Comparison of ENCODE assay signal across 9 cellular contexts in genomic region chr9:133126697-133127339, GRCh38. TPM values are rescaled to one million over a fixed set of nuclear protein-coding genes. Genes with fewer than 3 reads are reported as not detected.
DNase-seq lines count a peak whose midpoint lies in the region; ATAC-seq and TF ChIP-seq lines count a peak whose summit lies in the region.
"Had no signal": no experiment of that assay in that cellular context is flagged by ENCODE, and none has a peak within 500 bp of the region (broad histone marks: within the 10 kb centered on the region; RNA-seq: fewer than 3 reads in every experiment).

No MANE protein-coding gene starts in this region.

- H3K4me1 ChIP-seq in heart right ventricle (peaks cover 38 to 81% (median 69%) of the 10 kb centered on the region in 9 donors), skeletal muscle satellite cell (ENCODE audit: control insufficient read depth, insufficient read depth, low read length) (peaks cover 41% of the 10 kb centered on the region)

- H3K9me3 Mint-ChIP-seq in activated T-helper 2 cell treated with anti-CD3 and anti-CD28 coated beads, Interferon-gamma antibody, Interleukin-2, Interleukin-4, amounts not matched to agents 10 μg/mL and 5 μg/mL and 100 μg/mL, durations not matched to agents 14 hours and 24 hours and 36 hours, result no peaks in the 10 kb centered on the region

- DNase-seq in Daoy (ENCODE audit: low read depth), result peak; percentile 54
- no peak for DNase-seq in activated T-helper 2 cell treated with anti-CD3 and anti-CD28 coated beads, Interferon-gamma antibody, Interleukin-2, Interleukin-4, amounts not matched to agents 10 μg/mL and 5 μg/mL and 100 μg/mL, durations not matched to agents 14 hours and 24 hours and 36 hours (ENCODE audit: low spot score)
- DNase-seq in heart right ventricle, result no peak
- no peak for DNase-seq in HuH-7.5 (ENCODE audit: low spot score)
- no peak for DNase-seq in T1000 (lab: John Stamatoyannopoulos, UW)
- DNase-seq in NCI-H446 treated with DMSO at 0.1 percent for 48 hours (lab: John Stamatoyannopoulos, UW), result no peak
- DNase-seq in stimulated activated CD4-positive, alpha-beta T cell treated with anti-CD3 and anti-CD28 coated beads, Interleukin-1b, Interleukin-23, amount 100 ng/mL, for 48 hours, result no peak
- DNase-seq: NK-92 treated with Interleukin-12 subunit alpha and Interleukin-12 subunit beta, amount 100 ng/mL, for 24 hours had no signal

- H3K27ac ChIP-seq in heart right ventricle, result peak overlapping the region; percentile 29 to 93 (median 65)

- H3K4me1 Mint-ChIP-seq in activated T-helper 2 cell treated with anti-CD3 and anti-CD28 coated beads, Interferon-gamma antibody, Interleukin-2, Interleukin-4, amounts not matched to agents 10 μg/mL and 5 μg/mL and 100 μg/mL, durations not matched to agents 14 hours and 24 hours and 36 hours (ENCODE audit: low read depth), result peaks cover 41% of the 10 kb centered on the region

- H3K4me2 ChIP-seq in skeletal muscle satellite cell (ENCODE audit: low read length), result peak overlapping the region; percentile 82

- H3K36me3 Mint-ChIP-seq in activated T-helper 2 cell treated with anti-CD3 and anti-CD28 coated beads, Interferon-gamma antibody, Interleukin-2, Interleukin-4, amounts not matched to agents 10 μg/mL and 5 μg/mL and 100 μg/mL, durations not matched to agents 14 hours and 24 hours and 36 hours (ENCODE audit: low read depth), result peaks cover 16% of the 10 kb centered on the region

- ATAC-seq in heart right ventricle, result peak in 5 of 8 donors; percentile 2 to 8 (median 5)

- H3K9ac ChIP-seq in skeletal muscle satellite cell (ENCODE audit: low read depth, low read length), result peak overlapping the region; percentile 31

- H3K4me3 ChIP-seq in heart right ventricle, result peak overlapping the region in 8 of 10 donors; percentile 1 to 32 (median 24)
- H3K4me3 ChIP-seq in skeletal muscle satellite cell (ENCODE audit: low read length), result peak overlapping the region; percentile 66

- WGBS in heart right ventricle, 2 donors, result 74 to 80% methylated on average over 17 of the region's 17 CpGs

- TF ChIP-seq CTCF in heart right ventricle (IDR thresholded peaks at IDR 0.05), result no peak

- H3K9me3 ChIP-seq in heart right ventricle (no peaks in the 10 kb centered on the region), skeletal muscle satellite cell (replicated peaks; ENCODE audit: low read length) (no peaks in the 10 kb centered on the region)

- H3K27me3 ChIP-seq in heart right ventricle (no peaks in the 10 kb centered on the region), skeletal muscle satellite cell (ENCODE audit: control insufficient read depth, insufficient read depth, low read length) (peaks cover 48% of the 10 kb centered on the region)

- peak overlapping the region; percentile 30 for H3K4me3 Mint-ChIP-seq in activated T-helper 2 cell treated with anti-CD3 and anti-CD28 coated beads, Interferon-gamma antibody, Interleukin-2, Interleukin-4, amounts not matched to agents 10 μg/mL and 5 μg/mL and 100 μg/mL, durations not matched to agents 14 hours and 24 hours and 36 hours (ENCODE audit: low read depth)

- peak overlapping the region; percentile 79 for H3K27ac Mint-ChIP-seq in activated T-helper 2 cell treated with anti-CD3 and anti-CD28 coated beads, Interferon-gamma antibody, Interleukin-2, Interleukin-4, amounts not matched to agents 10 μg/mL and 5 μg/mL and 100 μg/mL, durations not matched to agents 14 hours and 24 hours and 36 hours

- H3K27me3 Mint-ChIP-seq in activated T-helper 2 cell treated with anti-CD3 and anti-CD28 coated beads, Interferon-gamma antibody, Interleukin-2, Interleukin-4, amounts not matched to agents 10 μg/mL and 5 μg/mL and 100 μg/mL, durations not matched to agents 14 hours and 24 hours and 36 hours (ENCODE audit: low read depth), result no peaks in the 10 kb centered on the region

- intact Hi-C loops in activated T-helper 2 cell treated with anti-CD3 and anti-CD28 coated beads, Interferon-gamma antibody, Interleukin-2, Interleukin-4, amounts not matched to agents 10 μg/mL and 5 μg/mL and 100 μg/mL, durations not matched to agents 14 hours and 24 hours and 36 hours (cut with micrococcal nuclease), result no loop called here
- intact Hi-C loops in heart right ventricle (cut with DNase I), result no loop called here

- H3K36me3 ChIP-seq in heart right ventricle (no peaks in the 10 kb centered on the region), skeletal muscle satellite cell (ENCODE audit: insufficient read depth, low read length) (no peaks in the 10 kb centered on the region)

RNA-seq across cellular contexts. Expression of gene RALGDS, which starts 5.8 kb away (rescaled TPM):
- 21.5 and 21.8 TPM in 2 replicates for total RNA-seq in Daoy (2014; rRNA removed; shearing (Covaris generic))
- total RNA-seq in activated T-helper 2 cell treated with anti-CD3 and anti-CD28 coated beads, Interferon-gamma antibody, Interleukin-2, Interleukin-4, amounts not matched to agents 10 μg/mL and 5 μg/mL and 100 μg/mL, durations not matched to agents 14 hours and 24 hours and 36 hours, result 78.8 and 85.8 TPM in 2 replicates
- 10 to 100 TPM; 21.4 to 45.1 (median 28.1) TPM for total RNA-seq in heart right ventricle
- 10 to 100 TPM; 15.6 to 40.5 TPM for polyA plus RNA-seq in heart right ventricle
- 15.0 and 18.1 TPM in 2 replicates for total RNA-seq in skeletal muscle satellite cell (2012; rRNA removed)

RNA-seq across cellular contexts. Expression of gene GBGT1, which starts 36.9 kb away (rescaled TPM):
- total RNA-seq in Daoy (2014; rRNA removed; shearing (Covaris generic)), result 6.4 and 13.9 TPM in 2 replicates
- 6.8 and 7.4 TPM in 2 replicates for total RNA-seq in activated T-helper 2 cell treated with anti-CD3 and anti-CD28 coated beads, Interferon-gamma antibody, Interleukin-2, Interleukin-4, amounts not matched to agents 10 μg/mL and 5 μg/mL and 100 μg/mL, durations not matched to agents 14 hours and 24 hours and 36 hours
- 10 to 100 TPM in 3 of 10 donors, 1 to 10 TPM in 7; 2.5 to 14.7 (median 6.2) TPM for total RNA-seq in heart right ventricle
- polyA plus RNA-seq in heart right ventricle, result 10 to 100 TPM in 1 of 2 donors, 1 to 10 TPM in 1; 5.5 to 10.5 TPM
- total RNA-seq in skeletal muscle satellite cell (2012; rRNA removed), result under 0.01 and 1.3 TPM in 2 replicates
